8 cellular contexts compared by ENCODE assay signal in the genomic region with DNA sequence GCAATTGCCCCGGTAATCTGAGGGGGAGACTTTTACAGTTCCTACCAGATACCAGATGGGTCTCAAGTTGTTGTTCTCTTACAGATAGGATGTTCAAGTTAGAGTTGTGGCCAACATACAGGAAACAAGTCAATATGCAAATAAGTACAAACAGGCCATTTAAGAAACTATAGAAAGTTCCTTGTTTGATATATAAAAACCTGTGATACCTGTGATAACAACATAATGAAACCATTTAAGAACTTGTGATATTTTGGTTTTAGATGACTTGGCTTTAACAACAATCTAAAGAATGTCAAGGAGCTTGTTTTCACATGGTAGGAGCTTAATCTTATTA. TPM values are rescaled to one million over a fixed set of nuclear protein-coding genes. Genes with fewer than 3 reads are reported as not detected.
A peak's percentile ranks its signal among the peaks of the same experiment; 100 is the strongest.
DNase-seq lines count a peak whose midpoint lies in the region; ATAC-seq and TF ChIP-seq lines count a peak whose summit lies in the region.
"Had no signal": no experiment of that assay in that cellular context is flagged by ENCODE, and none has a peak within 500 bp of the region (broad histone marks: within the 10 kb centered on the region; RNA-seq: fewer than 3 reads in every experiment).

No MANE protein-coding gene starts in this region.

- H3K9me3 Mint-ChIP-seq in activated T-helper 1 cell treated with anti-CD3 and anti-CD28 coated beads, Interleukin-12 subunit alpha, Interleukin-12 subunit beta, Interleukin-2, Interleukin-4 antibody, amounts not matched to agents 30 ng/mL and 10 ng/mL and 1 ng/mL, durations not matched to agents 14 hours and 24 hours and 36 hours, result no peaks in the 10 kb centered on the region
- H3K9me3 Mint-ChIP-seq: endodermal cell had no signal

- 20 to 45% (median 36%) methylated on average over 1 of the region's 1 CpG for WGBS in spleen, 5 donors

- no peak for TF ChIP-seq CTCF in spleen (IDR thresholded peaks at IDR 0.05 in 8 of 11, conservative IDR thresholded peaks at IDR 0.05 in 3 of 11)

- peak overlapping the region; percentile 99 for H3K27ac Mint-ChIP-seq in activated T-helper 1 cell treated with anti-CD3 and anti-CD28 coated beads, Interleukin-12 subunit alpha, Interleukin-12 subunit beta, Interleukin-2, Interleukin-4 antibody, amounts not matched to agents 30 ng/mL and 10 ng/mL and 1 ng/mL, durations not matched to agents 14 hours and 24 hours and 36 hours

- DNase-seq in activated T-helper 1 cell treated with anti-CD3 and anti-CD28 coated beads, Interleukin-12 subunit alpha, Interleukin-12 subunit beta, Interleukin-2, Interleukin-4 antibody, amounts not matched to agents 30 ng/mL and 10 ng/mL and 1 ng/mL, durations not matched to agents 14 hours and 24 hours and 36 hours (ENCODE audit: low spot score), result no peak
- DNase-seq in spleen (no peak), NCI-H524 (lab: John Stamatoyannopoulos, UW) (no peak), DMS153 treated with DMSO at 0.1 percent for 48 hours (lab: John Stamatoyannopoulos, UW; ENCODE audit: unreplicated experiment) (no peak)
- DNase-seq: endodermal cell had no signal

- no peaks in the 10 kb centered on the region for H3K27me3 Mint-ChIP-seq in activated T-helper 1 cell treated with anti-CD3 and anti-CD28 coated beads, Interleukin-12 subunit alpha, Interleukin-12 subunit beta, Interleukin-2, Interleukin-4 antibody, amounts not matched to agents 30 ng/mL and 10 ng/mL and 1 ng/mL, durations not matched to agents 14 hours and 24 hours and 36 hours (ENCODE audit: insufficient read depth)

- peak overlapping the region; percentile 25 to 85 (median 70) for H3K27ac ChIP-seq in spleen

- H3K4me1 ChIP-seq in spleen, result peaks cover 6 to 88% (median 45%) of the 10 kb centered on the region in 6 donors

- peak overlapping the region; percentile 70 for H3K4me3 Mint-ChIP-seq in activated T-helper 1 cell treated with anti-CD3 and anti-CD28 coated beads, Interleukin-12 subunit alpha, Interleukin-12 subunit beta, Interleukin-2, Interleukin-4 antibody, amounts not matched to agents 30 ng/mL and 10 ng/mL and 1 ng/mL, durations not matched to agents 14 hours and 24 hours and 36 hours
- H3K4me3 Mint-ChIP-seq: endodermal cell had no signal

- peaks cover 0 to 23% (median 1%) of the 10 kb centered on the region in 6 donors for H3K36me3 ChIP-seq in spleen

- peaks cover 83% of the 10 kb centered on the region for H3K4me1 Mint-ChIP-seq in activated T-helper 1 cell treated with anti-CD3 and anti-CD28 coated beads, Interleukin-12 subunit alpha, Interleukin-12 subunit beta, Interleukin-2, Interleukin-4 antibody, amounts not matched to agents 30 ng/mL and 10 ng/mL and 1 ng/mL, durations not matched to agents 14 hours and 24 hours and 36 hours (ENCODE audit: low read depth)

- H3K36me3 Mint-ChIP-seq in activated T-helper 1 cell treated with anti-CD3 and anti-CD28 coated beads, Interleukin-12 subunit alpha, Interleukin-12 subunit beta, Interleukin-2, Interleukin-4 antibody, amounts not matched to agents 30 ng/mL and 10 ng/mL and 1 ng/mL, durations not matched to agents 14 hours and 24 hours and 36 hours (ENCODE audit: low read depth), result peaks cover 35% of the 10 kb centered on the region

- no peak overlapping the region for H3K4me3 ChIP-seq in spleen

- intact Hi-C loops in activated T-helper 1 cell treated with anti-CD3 and anti-CD28 coated beads, Interleukin-12 subunit alpha, Interleukin-12 subunit beta, Interleukin-2, Interleukin-4 antibody, amounts not matched to agents 30 ng/mL and 10 ng/mL and 1 ng/mL, durations not matched to agents 14 hours and 24 hours and 36 hours (cut with micrococcal nuclease), result no loop called here
- intact Hi-C loops in spleen (cut with DNase I; ENCODE audit: low total_unique reads), result no loop called here

- H3K9me3 ChIP-seq in spleen, result no peaks in the 10 kb centered on the region

- ATAC-seq in GM19023 (IDR thresholded peaks at IDR 0.05; ENCODE audit: unreplicated experiment) (peak; percentile 55), HG02938 (IDR thresholded peaks at IDR 0.05; ENCODE audit: unreplicated experiment) (peak; percentile 51), HG02973 (IDR thresholded peaks at IDR 0.05; ENCODE audit: unreplicated experiment) (no peak)

- H3K27me3 ChIP-seq in spleen (replicated peaks in 1 of 7), result no peaks in the 10 kb centered on the region

- TF ChIP-seq POLR2A in spleen (IDR thresholded peaks at IDR 0.05), result no peak

RNA-seq across cellular contexts. Expression of gene CDR2, which starts 16.8 kb away (rescaled TPM):
- 43.5 and 47.2 TPM in 2 replicates for total RNA-seq in activated T-helper 1 cell treated with anti-CD3 and anti-CD28 coated beads, Interleukin-12 subunit alpha, Interleukin-12 subunit beta, Interleukin-2, Interleukin-4 antibody, amounts not matched to agents 30 ng/mL and 10 ng/mL and 1 ng/mL, durations not matched to agents 14 hours and 24 hours and 36 hours
- 10 to 100 TPM; 19.2 to 33.4 (median 27.1) TPM for total RNA-seq in spleen
- 10 to 100 TPM in 1 of 3 donors, 1 to 10 TPM in 2; 7.7 to 10.1 (median 9.8) TPM for polyA plus RNA-seq in spleen
